8 cellular contexts compared by ENCODE assay signal in genomic region chr14:91249841-91250616, GRCh38. TPM values are rescaled to one million over a fixed set of nuclear protein-coding genes. Genes with fewer than 3 reads are reported as not detected.
DNase-seq lines count a peak whose midpoint lies in the region; ATAC-seq and TF ChIP-seq lines count a peak whose summit lies in the region.

No MANE protein-coding gene starts in this region.

- H3K4me2 ChIP-seq in GM23338, result no peak overlapping the region

- H3K9me2 ChIP-seq in GM23338 (ENCODE audit: insufficient read depth), result no peaks in the 10 kb centered on the region

- peaks cover 8% of the 10 kb centered on the region; the same call in 1 of the 2 replicates for H3K4me1 ChIP-seq in GM23338 (ENCODE audit: insufficient read depth)

- H3K27me3 ChIP-seq in GM23338 (ENCODE audit: insufficient read depth), result peaks cover 27% of the 10 kb centered on the region

- H3K27ac ChIP-seq in GM23338 (ENCODE audit: low read depth) (no peak overlapping the region), KOPT-K1 (ENCODE audit: low read depth, low read length, poor library complexity, severe bottlenecking) (peak overlapping the region; percentile 87)

- no peak for TF ChIP-seq CTCF in GM23338 (conservative IDR thresholded peaks at IDR 0.05; ENCODE audit: low read depth in 2 of 2)

- H3K9me3 Mint-ChIP-seq in GM23338, result no peaks in the 10 kb centered on the region
- no peaks in the 10 kb centered on the region for H3K9me3 Mint-ChIP-seq in dendritic cell treated with granulocyte-macrophage colony-stimulating factor and Interleukin-4, amounts not matched to agents 40 ng/mL and 50 ng/mL, for 4 days
- peaks cover 0 to 4% of the 10 kb centered on the region in 2 donors for H3K9me3 Mint-ChIP-seq in stimulated activated naive B cell treated with anti-CD40 and anti-IgM and Interleukin-4, amounts not matched to agents 10 μg/mL and 1 μg/mL and 100 μg/mL, for 72 hours

- no peak overlapping the region for H3K4me3 ChIP-seq in GM23338

- no peak overlapping the region; the same call in 1 of the 2 replicates for H3K27ac Mint-ChIP-seq in GM23338
- peak overlapping the region; percentile 76 for H3K27ac Mint-ChIP-seq in dendritic cell treated with granulocyte-macrophage colony-stimulating factor and Interleukin-4, amounts not matched to agents 40 ng/mL and 50 ng/mL, for 4 days
- H3K27ac Mint-ChIP-seq in stimulated activated naive B cell treated with anti-CD40 and anti-IgM and Interleukin-4, amounts not matched to agents 10 μg/mL and 1 μg/mL and 100 μg/mL, for 72 hours, result peak overlapping the region; percentile 88

- H3K4me3 Mint-ChIP-seq in GM23338, result no peak overlapping the region; the same call in 2 of the 3 replicates
- no peak overlapping the region for H3K4me3 Mint-ChIP-seq in dendritic cell treated with granulocyte-macrophage colony-stimulating factor and Interleukin-4, amounts not matched to agents 40 ng/mL and 50 ng/mL, for 4 days
- peak overlapping the region; percentile 33 to 52 for H3K4me3 Mint-ChIP-seq in stimulated activated naive B cell treated with anti-CD40 and anti-IgM and Interleukin-4, amounts not matched to agents 10 μg/mL and 1 μg/mL and 100 μg/mL, for 72 hours

- H3F3A ChIP-seq in GM23338 (replicated peaks; ENCODE audit: low read depth), result 0 out of 2 replicates have a peak, but pooled peaks cover 5% of the 10 kb centered on the region

- no peaks in the 10 kb centered on the region; the same call in 2 of the 3 replicates for H3K36me3 Mint-ChIP-seq in GM23338 (ENCODE audit: low read depth)
- no peaks in the 10 kb centered on the region for H3K36me3 Mint-ChIP-seq in dendritic cell treated with granulocyte-macrophage colony-stimulating factor and Interleukin-4, amounts not matched to agents 40 ng/mL and 50 ng/mL, for 4 days (ENCODE audit: low read depth)
- H3K36me3 Mint-ChIP-seq in stimulated activated naive B cell treated with anti-CD40 and anti-IgM and Interleukin-4, amounts not matched to agents 10 μg/mL and 1 μg/mL and 100 μg/mL, for 72 hours, result peaks cover 0 to 4% of the 10 kb centered on the region in 2 donors

- intact Hi-C loops in dendritic cell treated with granulocyte-macrophage colony-stimulating factor and Interleukin-4, amounts not matched to agents 40 ng/mL and 50 ng/mL, for 4 days (cut with micrococcal nuclease), result no loop called here

- H3K79me2 ChIP-seq in GM23338 (replicated peaks; ENCODE audit: insufficient read depth), result no peaks in the 10 kb centered on the region

- H3K27me3 Mint-ChIP-seq in GM23338 (ENCODE audit: insufficient read depth, low read depth, poor library complexity), result peaks cover 23% of the 10 kb centered on the region
- H3K27me3 Mint-ChIP-seq in dendritic cell treated with granulocyte-macrophage colony-stimulating factor and Interleukin-4, amounts not matched to agents 40 ng/mL and 50 ng/mL, for 4 days, result peaks cover 20% of the 10 kb centered on the region
- H3K27me3 Mint-ChIP-seq in stimulated activated naive B cell treated with anti-CD40 and anti-IgM and Interleukin-4, amounts not matched to agents 10 μg/mL and 1 μg/mL and 100 μg/mL, for 72 hours, result no peaks in the 10 kb centered on the region

- H2AFZ ChIP-seq in GM23338, result no peak overlapping the region

- DNase-seq in stimulated activated CD4-positive, alpha-beta T cell treated with anti-CD3 and anti-CD28 coated beads, Interleukin-4, amount 100 ng/mL, for 24 hours, result peak; percentile 39
- no peak for DNase-seq in stimulated activated CD4-positive, alpha-beta T cell treated with anti-CD3 and anti-CD28 coated beads, Interleukin-4, amount 100 ng/mL, for 4 hours
- DNase-seq in GM23338 (ENCODE audit: low spot score) (no peak), RPMI8226 (peak; percentile 90), germinal center (ENCODE audit: low spot score) (no peak)
- peak; percentile 49 for DNase-seq in stimulated activated naive B cell treated with anti-CD40 and anti-IgM and Interleukin-4, amounts not matched to agents 10 μg/mL and 1 μg/mL and 100 μg/mL, for 72 hours

- peaks cover 16% of the 10 kb centered on the region for H3K4me1 Mint-ChIP-seq in GM23338
- peaks cover 46% of the 10 kb centered on the region for H3K4me1 Mint-ChIP-seq in dendritic cell treated with granulocyte-macrophage colony-stimulating factor and Interleukin-4, amounts not matched to agents 40 ng/mL and 50 ng/mL, for 4 days (ENCODE audit: low read depth)
- H3K4me1 Mint-ChIP-seq in stimulated activated naive B cell treated with anti-CD40 and anti-IgM and Interleukin-4, amounts not matched to agents 10 μg/mL and 1 μg/mL and 100 μg/mL, for 72 hours, result peaks cover 36 to 65% of the 10 kb centered on the region in 2 donors

- no peaks in the 10 kb centered on the region for H4K20me1 ChIP-seq in GM23338 (replicated peaks; ENCODE audit: insufficient read depth)

- no peaks in the 10 kb centered on the region for H3K9me3 ChIP-seq in KOPT-K1 (ENCODE audit: insufficient read depth, low read length, poor library complexity, severe bottlenecking)

- no peaks in the 10 kb centered on the region for H3K36me3 ChIP-seq in GM23338 (ENCODE audit: insufficient read depth)
- H3K36me3 ChIP-seq in KOPT-K1 (ENCODE audit: insufficient read depth, low read length), result no peaks in the 10 kb centered on the region

- peak; percentile 19 for ATAC-seq in GM23338
- ATAC-seq in stimulated activated naive B cell treated with anti-CD40 and anti-IgM and Interleukin-4, amounts not matched to agents 10 μg/mL and 1 μg/mL and 100 μg/mL, for 72 hours (replicated peaks), result peak; percentile 76 to 80

TF ChIP-seq in GM23338, 12 proteins besides CTCF, POLR2A, EP300 and RAD21 (continues in another document):
- TF ChIP-seq CREB1 (CRISPR knock-in tag; IDR thresholded peaks at IDR 0.05; ENCODE audit: low read depth) (no peak), ETS1 (IDR thresholded peaks at IDR 0.05) (no peak), REST (IDR thresholded peaks at IDR 0.05; ENCODE audit: unreplicated experiment) (no peak), POLR2AphosphoS5 (IDR thresholded peaks at IDR 0.05; ENCODE audit: low read depth) (no peak), EZH2phosphoT487 (IDR thresholded peaks at IDR 0.05; ENCODE audit: unreplicated experiment) (no peak), EZH2 (IDR thresholded peaks at IDR 0.05; ENCODE audit: low read depth, unreplicated experiment) (no peak)

RNA-seq across cellular contexts. Expression of gene GPR68, which starts 5.5 kb away (rescaled TPM):
- 0.35 TPM in 2 replicates for total RNA-seq in GM23338 (2014; rRNA removed; shearing (Covaris generic))
- polyA plus RNA-seq in GM23338 (2016; fragmentation: Nextera tagmentation; extraction: Ambion mirVana), result 0.19 and 0.45 TPM in 2 replicates

Comparison
In these comparisons a context has a peak if more than half of its experiments do, and no peak if none do; other contexts are left out.
1. DNase-seq: peak in stimulated activated CD4-positive, alpha-beta T cell treated with anti-CD3 and anti-CD28 coated beads, Interleukin-4, amount 100 ng/mL, for 24 hours (single experiment), RPMI8226 (single experiment) and stimulated activated naive B cell treated with anti-CD40 and anti-IgM and Interleukin-4, amounts not matched to agents 10 μg/mL and 1 μg/mL and 100 μg/mL, for 72 hours (single experiment); none in stimulated activated CD4-positive, alpha-beta T cell treated with anti-CD3 and anti-CD28 coated beads, Interleukin-4, amount 100 ng/mL, for 4 hours (0 of 2), GM23338 (single experiment) and germinal center (single experiment).
2. H3K4me3 Mint-ChIP-seq: peak in stimulated activated naive B cell treated with anti-CD40 and anti-IgM and Interleukin-4, amounts not matched to agents 10 μg/mL and 1 μg/mL and 100 μg/mL, for 72 hours (2 of 2); none in GM23338 (single experiment) and dendritic cell treated with granulocyte-macrophage colony-stimulating factor and Interleukin-4, amounts not matched to agents 40 ng/mL and 50 ng/mL, for 4 days (single experiment).